In genomic region chr12:46603776-46604456, GRCh38 we compare ENCODE assay signal across 18 cellular contexts.
A peak's percentile ranks its signal among the peaks of the same experiment; 100 is the strongest.
DNase-seq lines count a peak whose midpoint lies in the region; ATAC-seq and TF ChIP-seq lines count a peak whose summit lies in the region.
"Had no signal": no experiment of that assay in that cellular context is flagged by ENCODE, and none has a peak within 500 bp of the region (broad histone marks: within the 10 kb centered on the region; RNA-seq: fewer than 3 reads in every experiment).

No MANE protein-coding gene starts in this region.

- H3K36me3 ChIP-seq in tibial nerve, result peaks cover 0 to 5% (median 0%) of the 10 kb centered on the region in 3 donors
- H3K36me3 ChIP-seq: BLaER1 had no signal

- no peaks in the 10 kb centered on the region for H3K27me3 ChIP-seq in tibial nerve
- H3K27me3 ChIP-seq: BLaER1 had no signal

- no peak overlapping the region for H3K4me3 ChIP-seq in tibial nerve
- H3K4me3 ChIP-seq: BLaER1, GM23248 had no signal

- TF ChIP-seq POLR2A in tibial nerve (IDR thresholded peaks at IDR 0.05), result no peak

- no peak for ATAC-seq in HG03097 (IDR thresholded peaks at IDR 0.05; ENCODE audit: low FRiP score, unreplicated experiment)
- ATAC-seq: CD8-positive, alpha-beta T cell; HCT116 had no signal

- in situ Hi-C loops in SK-MEL-5 (cut with HindIII; ENCODE audit: low pct_unique_long_range_greater_than_20kb, low sequenced_read_pairs), result no loop called here

- DNase-seq in COLO829 (ENCODE audit: low spot score) (peak; percentile 15), SK-MEL-5 (ENCODE audit: low read depth, low spot score) (peak; percentile 92), islet precursor cell (peak; percentile 65), NCI-H524 (lab: John Stamatoyannopoulos, UW) (no peak), tibial nerve (ENCODE audit: low spot score in 2 of 2) (no peak)
- DNase-seq: CD4-positive, CD25-positive, alpha-beta regulatory T cell; CD8-positive, alpha-beta T cell; DMS 273 treated with DMSO at 0.1 percent for 48 hours; DMS79; EL; GF-D8; GM23248; H9 had no signal

- H3K27ac ChIP-seq in tibial nerve, result no peak overlapping the region
- H3K27ac ChIP-seq: 22Rv1, BLaER1, C4-2B, GM23248 had no signal

- 60 to 74% methylated on average over 2 to 3 of the region's 3 CpGs for WGBS in tibial nerve, 2 donors

- peaks cover 0 to 11% (median 0%) of the 10 kb centered on the region in 4 donors for H3K9me3 ChIP-seq in tibial nerve

- no peak for TF ChIP-seq CTCF in tibial nerve (IDR thresholded peaks at IDR 0.05)

- H3K4me1 ChIP-seq in tibial nerve, result peaks cover 0 to 8% (median under 1%) of the 10 kb centered on the region in 4 donors
- H3K4me1 ChIP-seq: BLaER1 had no signal

- TF ChIP-seq EP300 in tibial nerve (IDR thresholded peaks at IDR 0.05), result no peak

Comparison
In these comparisons a context has a peak if more than half of its experiments do, and no peak if none do; other contexts are left out.
1. DNase-seq: peak in COLO829 (single experiment), SK-MEL-5 (single experiment) and islet precursor cell (single experiment); none in NCI-H524 (0 of 2) and tibial nerve (0 of 2).